22 cellular contexts compared by ENCODE assay signal in genomic region chr19:35350591-35350990, GRCh38. TPM values are rescaled to one million over a fixed set of nuclear protein-coding genes. Genes with fewer than 3 reads are reported as not detected.
DNase-seq lines count a peak whose midpoint lies in the region; ATAC-seq and TF ChIP-seq lines count a peak whose summit lies in the region.
"Had no signal": no experiment of that assay in that cellular context is flagged by ENCODE, and none has a peak within 500 bp of the region (broad histone marks: within the 10 kb centered on the region; RNA-seq: fewer than 3 reads in every experiment).

No MANE protein-coding gene starts in this region.

- TF ChIP-seq POLR2A in esophagus muscularis mucosa (IDR thresholded peaks at IDR 0.05; ENCODE audit: low read depth), result no peak

- H3K4me1 ChIP-seq in esophagus muscularis mucosa, result peaks cover 0 to 3% (median 0%) of the 10 kb centered on the region in 4 donors

- 83% methylated on average over 7 of the region's 7 CpGs for WGBS in esophagus muscularis mucosa

- intact Hi-C loops in esophagus muscularis mucosa (cut with DNase I), result loop anchor here (5.0 kb wide), 1 partner anchor 142 kb away; the partner anchor contains the start of gene KRTDAP
- intact Hi-C loops in posterior vena cava (cut with DNase I), result loop anchor here (10.0 kb wide), 1 partner anchor 144 kb away; the partner anchor contains the start of gene KRTDAP (in 2 of the 2)

- H3K27me3 ChIP-seq in esophagus muscularis mucosa, result peaks cover 0 to 74% (median 0%) of the 10 kb centered on the region in 4 donors
- H3K27me3 ChIP-seq: cardiac muscle cell had no signal

- ATAC-seq in HG02798 (IDR thresholded peaks at IDR 0.05; ENCODE audit: poor library complexity, unreplicated experiment), result no peak
- no peak for ATAC-seq in HG02884 (IDR thresholded peaks at IDR 0.05; ENCODE audit: unreplicated experiment)
- ATAC-seq: HCT116; heart right ventricle; naive thymus-derived CD8-positive, alpha-beta T cell had no signal

- no peaks in the 10 kb centered on the region for H3K36me3 ChIP-seq in esophagus muscularis mucosa
- H3K36me3 ChIP-seq: cardiac muscle cell, heart right ventricle had no signal

- no peak for TF ChIP-seq EP300 in esophagus muscularis mucosa (IDR thresholded peaks at IDR 0.05)

- peak; percentile 8 for DNase-seq in AG20443 (ENCODE audit: low spot score)
- peak; percentile 5 for DNase-seq in GM12865 (ENCODE audit: low read depth)
- peak; percentile 70 for DNase-seq in esophagus muscularis mucosa (ENCODE audit: extremely low spot score)
- peak; percentile 60 for DNase-seq in posterior vena cava (ENCODE audit: low spot score)
- no peak for DNase-seq in stimulated activated CD4-positive, alpha-beta T cell treated with anti-CD3 and anti-CD28 coated beads, Interleukin-1b, Interleukin-23, amount 100 ng/mL, for 48 hours
- DNase-seq in activated naive CD4-positive, alpha-beta T cell (lab: John Stamatoyannopoulos, UW), result no peak
- DNase-seq: effector CD8-positive, alpha-beta T cell; heart right ventricle; NCI-H1930; NCI-H524 treated with DMSO at 0.1 percent for 48 hours; SHP77 treated with DMSO at 0.1 percent for 48 hours; stimulated activated CD4-positive, alpha-beta T cell treated with anti-CD3 and anti-CD28 coated beads, Interleukin-12 subunit alpha, Interleukin-12 subunit beta, amount 100 ng/mL, for 4 hours; stimulated activated naive CD4-positive, alpha-beta T cell treated with Interleukin-2 at 50 U/mL for 16 hours; T-helper 1 cell; trophoblast cell had no signal

- H3K9me3 ChIP-seq in esophagus muscularis mucosa, result no peaks in the 10 kb centered on the region
- H3K9me3 ChIP-seq: heart right ventricle had no signal

- H3K27ac ChIP-seq in esophagus muscularis mucosa (replicated peaks in 1 of 4), result no peak overlapping the region
- H3K27ac ChIP-seq: cardiac muscle cell, heart right ventricle had no signal

- H3K4me3 ChIP-seq in GM12865 (ENCODE audit: low read depth, low read length) (no peak overlapping the region), esophagus muscularis mucosa (no peak overlapping the region)
- H3K4me3 ChIP-seq: cardiac muscle cell, heart right ventricle had no signal

- TF ChIP-seq CTCF in GM12865 (IDR thresholded peaks at IDR 0.05; ENCODE audit: insufficient read depth, low read depth, low read length, missing control alignments) (no peak), esophagus muscularis mucosa (IDR thresholded peaks at IDR 0.05) (no peak)

RNA-seq across cellular contexts. Expression of gene FFAR1, which starts 2.9 kb away (rescaled TPM):
- not detected for total RNA-seq in esophagus muscularis mucosa
- not detected for total RNA-seq in posterior vena cava
- total RNA-seq: cardiac muscle cell; fibroblast of lung; heart right ventricle; naive thymus-derived CD8-positive, alpha-beta T cell; pulmonary artery endothelial cell had no signal

RNA-seq across cellular contexts. Expression of gene FFAR3, which starts 7.7 kb away (rescaled TPM):
- total RNA-seq in esophagus muscularis mucosa (1 to 10 TPM in 1 of 4 donors, under 1 TPM in 1, not detected in 2; 0.17 to 2.3 TPM), posterior vena cava (under 1 TPM in 1 of 2 donors, not detected in 1; 0.14 TPM)
- total RNA-seq: fibroblast of lung; naive thymus-derived CD8-positive, alpha-beta T cell; pulmonary artery endothelial cell had no signal

RNA-seq across cellular contexts. Expression of gene GPR42, which starts 20.3 kb away (rescaled TPM):
- total RNA-seq in esophagus muscularis mucosa, result under 1 TPM in 1 of 4 donors, not detected in 3; 0.17 TPM
- total RNA-seq in posterior vena cava, result under 1 TPM in 1 of 2 donors, not detected in 1; 0.28 TPM
- total RNA-seq: fibroblast of lung; heart right ventricle; naive thymus-derived CD8-positive, alpha-beta T cell; pulmonary artery endothelial cell had no signal

RNA-seq across cellular contexts. Expression of gene CD22, which starts 21.6 kb away (rescaled TPM):
- total RNA-seq in esophagus muscularis mucosa (10 to 100 TPM in 1 of 4 donors, 1 to 10 TPM in 3; 2.3 to 12.5 (median 3.7) TPM), posterior vena cava (1 to 10 TPM; 3.7 to 5.6 TPM)
- total RNA-seq: pulmonary artery endothelial cell had no signal

RNA-seq across cellular contexts. Expression of gene MAG, which starts 58.6 kb away (rescaled TPM):
- 1 to 10 TPM in 2 of 4 donors, under 1 TPM in 1, not detected in 1; 0.65 to 2.4 (median 1.2) TPM for total RNA-seq in esophagus muscularis mucosa
- total RNA-seq in posterior vena cava, result not detected
- total RNA-seq: naive thymus-derived CD8-positive, alpha-beta T cell; pulmonary artery endothelial cell had no signal

Comparison
In these comparisons a context has a peak if more than half of its experiments do, and no peak if none do; other contexts are left out.
1. DNase-seq: peak in AG20443 (single experiment), GM12865 (single experiment), esophagus muscularis mucosa (single experiment) and posterior vena cava (single experiment); none in stimulated activated CD4-positive, alpha-beta T cell treated with anti-CD3 and anti-CD28 coated beads, Interleukin-1b, Interleukin-23, amount 100 ng/mL, for 48 hours (single experiment) and activated naive CD4-positive, alpha-beta T cell (0 of 4).